1 cellular context compared by ENCODE assay signal in genomic region chr5:38455797-38456330, GRCh38.
TF ChIP-seq lines count a peak whose summit lies in the region.

No MANE protein-coding gene starts in this region.

TF ChIP-seq in GM12878, 131 proteins besides CTCF, POLR2A, EP300 and RAD21 (continued from another document):
- TF ChIP-seq RELB (IDR thresholded peaks at IDR 0.05; ENCODE audit: low read depth) = no peak
- TF ChIP-seq MXI1 (IDR thresholded peaks at IDR 0.05; ENCODE audit: low read depth, low read length) = no peak
- TF ChIP-seq SREBF1 (IDR thresholded peaks at IDR 0.05; ENCODE audit: low read length) = no peak
TF ChIP-seq in GM12878: peak in this region for 0.
